Comparison of ENCODE assay signal across 8 cellular contexts in genomic region chr10:11170993-11171416, GRCh38.
A peak's percentile ranks its signal among the peaks of the same experiment; 100 is the strongest.
DNase-seq lines count a peak whose midpoint lies in the region; ATAC-seq and TF ChIP-seq lines count a peak whose summit lies in the region.

No MANE protein-coding gene starts in this region.

- no peaks in the 10 kb centered on the region for H3K27me3 ChIP-seq in CD8-positive, alpha-beta T cell (ENCODE audit: insufficient read depth, low read length)
- no peaks in the 10 kb centered on the region for H3K27me3 ChIP-seq in MM.1S (replicated peaks; ENCODE audit: insufficient read depth, low read length)
- peaks cover 0 to 6% (median 0%) of the 10 kb centered on the region in 4 donors for H3K27me3 ChIP-seq in esophagus squamous epithelium

- H3K27me3 Mint-ChIP-seq in CD8-positive, alpha-beta T cell (ENCODE audit: low read depth), result no peaks in the 10 kb centered on the region
- peaks cover 33% of the 10 kb centered on the region for H3K27me3 Mint-ChIP-seq in mesothelial cell of epicardium (ENCODE audit: low read depth)

- POLR2A ChIA-PET in CD8-positive, alpha-beta T cell (lab: Charles Lee), result interaction anchor here (0.8 to 9.4 kb wide), 5 partner anchors 8 to 65 kb away, joined by 3 to 319 read pairs (median 5); no protein-coding TSS in a partner anchor

- CTCF ChIA-PET in CD8-positive, alpha-beta T cell (lab: Charles Lee), result interaction anchor here (1.5 to 14.6 kb wide), 4 partner anchors 23 to 58 kb away, joined by 3 to 202 read pairs (median 8); no protein-coding TSS in a partner anchor

- no peak for ATAC-seq in CD8-positive, alpha-beta T cell
- ATAC-seq in GM21360 (IDR thresholded peaks at IDR 0.05; ENCODE audit: unreplicated experiment), result peak; percentile 27
- no peak for ATAC-seq in HG02970 (IDR thresholded peaks at IDR 0.05; ENCODE audit: low FRiP score, unreplicated experiment)

- peak in 2 of 4 donors; percentile 46 to 76 for TF ChIP-seq POLR2A in esophagus squamous epithelium (IDR thresholded peaks at IDR 0.05)

- H3K9me3 Mint-ChIP-seq in CD8-positive, alpha-beta T cell, result no peaks in the 10 kb centered on the region
- no peaks in the 10 kb centered on the region for H3K9me3 Mint-ChIP-seq in mesothelial cell of epicardium

- peak overlapping the region; percentile 89 for H3K27ac ChIP-seq in CD8-positive, alpha-beta T cell (ENCODE audit: low read depth, low read length)
- H3K27ac ChIP-seq in MM.1S (ENCODE audit: low read length), result peak overlapping the region; percentile 99
- H3K27ac ChIP-seq in esophagus squamous epithelium, result peak overlapping the region in 3 of 4 donors; percentile 72 to 91 (median 83)

- peaks cover 14% of the 10 kb centered on the region for H3K36me3 ChIP-seq in CD8-positive, alpha-beta T cell (ENCODE audit: insufficient read depth, low read length)
- peaks cover 10% of the 10 kb centered on the region; the same call in 1 of the 2 replicates for H3K36me3 ChIP-seq in MM.1S (replicated peaks; ENCODE audit: insufficient read depth, low read length)
- H3K36me3 ChIP-seq in esophagus squamous epithelium, result no peaks in the 10 kb centered on the region

- no peaks in the 10 kb centered on the region for H4K20me1 ChIP-seq in MM.1S (ENCODE audit: insufficient read depth, low read length)

- H3K4me2 ChIP-seq in MM.1S (ENCODE audit: low read depth, low read length), result peak overlapping the region; percentile 97

- H3K79me2 ChIP-seq in MM.1S (ENCODE audit: low read length), result peaks cover 100% of the 10 kb centered on the region

- TF ChIP-seq CTCF in CD8-positive, alpha-beta T cell (IDR thresholded peaks at IDR 0.05), result no peak
- TF ChIP-seq CTCF in MM.1S (IDR thresholded peaks at IDR 0.05; ENCODE audit: low read length), result no peak
- TF ChIP-seq CTCF in esophagus squamous epithelium (IDR thresholded peaks at IDR 0.05), result no peak
- no peak for TF ChIP-seq CTCF in mesothelial cell of epicardium (IDR thresholded peaks at IDR 0.05; ENCODE audit: unreplicated experiment)

- H3K27ac Mint-ChIP-seq in CD8-positive, alpha-beta T cell, result no peak overlapping the region
- no peak overlapping the region for H3K27ac Mint-ChIP-seq in mesothelial cell of epicardium

- no peaks in the 10 kb centered on the region for H3K9me3 ChIP-seq in CD8-positive, alpha-beta T cell (ENCODE audit: low read length)
- H3K9me3 ChIP-seq in MM.1S (replicated peaks; ENCODE audit: insufficient read depth, low read length) (no peaks in the 10 kb centered on the region), esophagus squamous epithelium (no peaks in the 10 kb centered on the region)

- H2AFZ ChIP-seq in MM.1S (ENCODE audit: low read length), result no peak overlapping the region

- 44 to 51% methylated on average over 5 of the region's 5 CpGs for WGBS in esophagus squamous epithelium, 2 donors

- peaks cover 2% of the 10 kb centered on the region for H3K4me1 Mint-ChIP-seq in CD8-positive, alpha-beta T cell (ENCODE audit: low read depth)
- H3K4me1 Mint-ChIP-seq in mesothelial cell of epicardium, result peaks cover 13% of the 10 kb centered on the region

- H3K4me1 ChIP-seq in CD8-positive, alpha-beta T cell (ENCODE audit: insufficient read depth, low read length), result peaks cover 77% of the 10 kb centered on the region
- H3K4me1 ChIP-seq in MM.1S (ENCODE audit: low read length) (peaks cover 9% of the 10 kb centered on the region; the same call in 1 of the 2 replicates), esophagus squamous epithelium (peaks cover 0 to 21% (median 0%) of the 10 kb centered on the region in 3 donors)

- H3K9me2 ChIP-seq in MM.1S (replicated peaks; ENCODE audit: insufficient read depth, low read length), result no peaks in the 10 kb centered on the region

- H3K4me3 ChIP-seq in CD8-positive, alpha-beta T cell (ENCODE audit: low read depth, low read length), result peak overlapping the region; percentile 88
- peak overlapping the region; percentile 93 for H3K4me3 ChIP-seq in MM.1S (ENCODE audit: low read length)
- H3K4me3 ChIP-seq in esophagus squamous epithelium, result peak overlapping the region in 2 of 4 donors; percentile 67 to 76

- DNase-seq in CD8-positive, alpha-beta T cell, result peak in 1 of 7 experiments; percentile 23
- DNase-seq in MM.1S, result peak; percentile 69
- DNase-seq in esophagus squamous epithelium (lab: John Stamatoyannopoulos, UW), result no peak
- no peak for DNase-seq in kidney tubule cell (ENCODE audit: low spot score)
- no peak for DNase-seq in COR-L47 (lab: John Stamatoyannopoulos, UW)
- no peak for DNase-seq in mesothelial cell of epicardium (ENCODE audit: low spot score in 2 of 2, unreplicated experiment in 2 of 2)

- peaks cover 46% of the 10 kb centered on the region for H3K36me3 Mint-ChIP-seq in CD8-positive, alpha-beta T cell
- no peaks in the 10 kb centered on the region for H3K36me3 Mint-ChIP-seq in mesothelial cell of epicardium

- H3F3A ChIP-seq in MM.1S (ENCODE audit: insufficient read depth, low read length), result peaks cover 84% of the 10 kb centered on the region

- intact Hi-C loops in CD8-positive, alpha-beta T cell (cut with DNase I, micrococcal nuclease), result loop anchor here in 1 of 2 experiments (1.0 kb wide), 1 partner anchor 7 kb away; no protein-coding TSS in a partner anchor
- intact Hi-C loops in esophagus squamous epithelium (cut with DNase I), result no loop called here

- no peak overlapping the region for H3K4me3 Mint-ChIP-seq in CD8-positive, alpha-beta T cell
- H3K4me3 Mint-ChIP-seq in mesothelial cell of epicardium, result no peak overlapping the region

- H3K9ac ChIP-seq in MM.1S (ENCODE audit: low read length), result peak overlapping the region; percentile 98
